ENCODE assay signal across 8 cellular contexts in the genomic region with DNA sequence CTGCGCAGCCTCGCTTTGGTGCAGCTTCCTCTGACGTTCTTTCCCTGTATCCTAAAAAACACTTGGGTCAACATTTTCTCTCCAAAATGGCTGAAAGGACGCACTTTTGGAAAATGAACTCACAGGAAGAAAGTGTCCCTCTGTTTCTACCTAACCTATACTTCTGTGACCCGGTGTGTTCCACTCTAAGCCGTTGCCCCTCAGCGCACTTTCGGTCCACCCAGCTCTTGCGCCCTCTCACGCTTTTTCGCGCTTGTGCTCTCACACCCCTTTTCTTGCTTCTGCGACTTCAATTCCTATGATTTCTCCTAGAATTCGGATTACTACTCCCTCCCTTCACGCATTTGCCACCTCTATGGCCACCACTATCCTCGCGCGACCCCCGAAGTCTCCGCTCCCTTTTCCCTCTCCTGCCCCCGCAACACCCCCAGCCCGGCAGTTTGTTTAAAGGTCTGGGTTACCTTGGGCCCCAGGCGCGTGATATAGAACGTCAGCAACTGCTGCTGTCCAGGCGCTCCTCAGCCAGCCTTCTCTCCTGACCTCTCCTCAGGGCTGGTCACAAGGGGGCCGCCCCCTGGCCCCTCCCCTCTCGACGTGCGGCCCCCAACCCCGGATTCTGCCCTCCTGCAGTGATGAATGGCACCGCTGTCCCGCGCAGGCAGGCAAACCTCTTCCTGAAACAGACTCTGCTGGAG. TPM values are rescaled to one million over a fixed set of nuclear protein-coding genes. Genes with fewer than 3 reads are reported as not detected.
DNase-seq lines count a peak whose midpoint lies in the region; ATAC-seq, FAIRE-seq and TF ChIP-seq lines count a peak whose summit lies in the region.

A gene (minus strand): TSS at position 534 of the 695 bp plus-strand sequence. CDS start 909 bp downstream, outside the sequence.

- in situ Hi-C loops in SK-MEL-5 (cut with HindIII; ENCODE audit: low pct_unique_long_range_greater_than_20kb, low sequenced_read_pairs) = no loop called here

- no peaks in the 10 kb centered on the region for H3K4me1 ChIP-seq in small intestine (ENCODE audit: control insufficient read depth in 2 of 2, insufficient read depth in 1 of 2, low read depth in 1 of 2, low read length in 1 of 2)

- no peaks in the 10 kb centered on the region for H3K9me3 Mint-ChIP-seq in immature natural killer cell

- POLR2A ChIA-PET in BJ (lab: Charles Lee) = no interaction called here

- peak; percentile 3; the same call in 1 of the 2 replicates for TF ChIP-seq CTCF in BJ (IDR thresholded peaks at IDR 0.05; ENCODE audit: insufficient read depth, low read depth, low read length)
- TF ChIP-seq CTCF in cardiac fibroblast (IDR thresholded peaks at IDR 0.05; ENCODE audit: low read depth, low read length) = no peak

- no peaks in the 10 kb centered on the region for H3K36me3 Mint-ChIP-seq in immature natural killer cell

- FAIRE-seq in small intestine (lab: Jason Lieb, UNC) = no peak

- WGBS in small intestine, 3 donors = 1 to 36% (median 13%) methylated on average over 24 to 34 of the region's 34 CpGs

- peak within 1 kb of the TSS; percentile 88 to 94 (median 93) for H3K4me3 Mint-ChIP-seq in immature natural killer cell

- CTCF ChIA-PET in BJ (lab: Yijun Ruan, JAX) = interaction anchor here (0.6 kb wide), 1 partner anchor 52 kb away, joined by 4 read pairs; no protein-coding TSS in a partner anchor

- H3K36me3 ChIP-seq in BJ (ENCODE audit: control insufficient read depth, insufficient read depth, low read length) (no peaks in the 10 kb centered on the region), small intestine (ENCODE audit: control insufficient read depth in 2 of 2, insufficient read depth in 2 of 2, low read length in 2 of 2) (no peaks in the 10 kb centered on the region)

- DNase-seq in BJ (ENCODE audit: low read depth) = no peak
- DNase-seq in SK-MEL-5 (ENCODE audit: low read depth, low spot score) = peak; percentile 79
- peak; percentile 8 to 73 for DNase-seq in cardiac fibroblast (ENCODE audit: low read depth in 2 of 2)
- peak in 1 of 3 donors; percentile 41 for DNase-seq in immature natural killer cell
- no peak for DNase-seq in small intestine
- DNase-seq in NCI-H226 = no peak

- H3K4me3 ChIP-seq in BJ (ENCODE audit: low read depth, low read length) (peak within 1 kb of the TSS; percentile 65), cardiac fibroblast (replicated peaks in 1 of 2; ENCODE audit: low read depth in 2 of 2, low read length in 2 of 2) (peak within 1 kb of the TSS; percentile 63 to 71), small intestine (ENCODE audit: low read depth in 1 of 2, low read length in 2 of 2) (peak within 1 kb of the TSS; percentile 50 to 58)

- H3K27ac Mint-ChIP-seq in immature natural killer cell = peak within 1 kb of the TSS; percentile 80 to 95 (median 90)

- H3K27me3 Mint-ChIP-seq in immature natural killer cell (ENCODE audit: low read depth in 3 of 3) = peaks cover 1 to 19% (median 5%) of the 10 kb centered on the region in 3 donors

- peak within 1 kb of the TSS in 1 of 2 donors; percentile 96 for H3K27ac ChIP-seq in small intestine (ENCODE audit: low read depth in 1 of 2, low read length in 1 of 2)

- peak; percentile 50 for ATAC-seq in GM18868 (IDR thresholded peaks at IDR 0.05; ENCODE audit: unreplicated experiment)
- ATAC-seq in HG03103 (IDR thresholded peaks at IDR 0.05; ENCODE audit: low read depth, unreplicated experiment) = peak; percentile 29

- H3K9me3 ChIP-seq in small intestine (ENCODE audit: control insufficient read depth, low read depth) = no peaks in the 10 kb centered on the region

- peaks cover 8 to 12% of the 10 kb centered on the region in 2 donors for H3K4me1 Mint-ChIP-seq in immature natural killer cell

- H3K27me3 ChIP-seq in BJ (ENCODE audit: control insufficient read depth, insufficient read depth, low read length) = no peaks in the 10 kb centered on the region
- no peaks in the 10 kb centered on the region for H3K27me3 ChIP-seq in small intestine (ENCODE audit: control insufficient read depth in 2 of 2, insufficient read depth in 2 of 2, low read length in 2 of 2)

RNA-seq across cellular contexts. Expression of the gene that starts here (rescaled TPM):
- 0.49 and 0.65 TPM in 2 replicates for polyA plus RNA-seq in BJ (2011; rRNA removed)
- 1.0 and 2.8 TPM in 2 replicates for polyA minus RNA-seq in BJ (2011; rRNA and poly(A)+ RNA removed)
- total RNA-seq in SK-MEL-5 (2014; rRNA removed; shearing (Covaris generic)) = 7.2 and 8.0 TPM in 2 replicates
- 2.2 and 2.5 TPM in 2 replicates for polyA plus RNA-seq in SK-MEL-5 (2015; cell fraction: cytosol; rRNA removed)
- polyA plus RNA-seq in SK-MEL-5 (2015; cell fraction: nucleus; rRNA removed) = 4.1 and 6.2 TPM in 2 replicates
- under 1 TPM in 1 of 3 donors, not detected in 2; 0.25 TPM for polyA plus RNA-seq in immature natural killer cell
- under 1 TPM in 1 of 3 donors, not detected in 2; 0.40 TPM for polyA plus RNA-seq in small intestine

Comparison
In these comparisons a context has a peak if more than half of its experiments do, and no peak if none do; other contexts are left out.
1. DNase-seq: peak in SK-MEL-5 (single experiment) and cardiac fibroblast (2 of 2); none in BJ (single experiment), small intestine (single experiment) and NCI-H226 (single experiment).
2. Peak in every context shown above with its lines, with median percentiles within 50 percentile points of each other: H3K4me3 ChIP-seq.